ENCODE assay signal across 10 cellular contexts in the genomic region with DNA sequence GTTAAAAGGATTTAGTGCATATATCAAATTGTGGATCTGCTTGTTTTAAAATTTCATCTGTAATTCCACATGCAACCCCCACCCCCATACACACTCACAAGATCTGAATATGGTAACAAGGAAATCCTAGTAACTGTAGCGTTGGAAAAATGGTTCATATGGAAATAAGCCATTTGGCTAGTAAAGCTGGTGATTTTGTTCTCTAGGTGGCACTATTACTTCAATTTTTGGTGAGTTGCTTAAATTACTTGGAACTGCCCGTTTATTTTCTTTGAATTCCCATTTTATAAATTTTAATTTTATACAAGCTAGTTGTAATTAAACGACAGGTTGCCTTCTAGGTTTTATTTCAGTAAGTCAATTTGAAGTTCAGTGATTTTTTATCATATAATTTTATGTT. TPM values are rescaled to one million over a fixed set of nuclear protein-coding genes. Genes with fewer than 3 reads are reported as not detected.
DNase-seq lines count a peak whose midpoint lies in the region; ATAC-seq, FAIRE-seq and TF ChIP-seq lines count a peak whose summit lies in the region.
"Had no signal": no experiment of that assay in that cellular context is flagged by ENCODE, and none has a peak within 500 bp of the region (broad histone marks: within the 10 kb centered on the region; RNA-seq: fewer than 3 reads in every experiment).

No MANE protein-coding gene starts in this region.

- no peak for ATAC-seq in natural killer cell
- ATAC-seq: left lung, T-cell had no signal

- no peak overlapping the region for H3K4me3 ChIP-seq in GM12864 (ENCODE audit: low read depth, low read length)
- no peak overlapping the region for H3K4me3 ChIP-seq in WERI-Rb-1 (ENCODE audit: low read depth, low read length)
- H3K4me3 ChIP-seq: left lung had no signal

- H3K4me1 Mint-ChIP-seq in natural killer cell, result peaks cover 0 to 5% of the 10 kb centered on the region in 2 donors

- TF ChIP-seq CTCF in GM12864 (IDR thresholded peaks at IDR 0.05; ENCODE audit: low read depth, low read length, missing control alignments), result peak; percentile 10
- no peak for TF ChIP-seq CTCF in natural killer cell (IDR thresholded peaks at IDR 0.05)
- TF ChIP-seq CTCF in WERI-Rb-1 (IDR thresholded peaks at IDR 0.05; ENCODE audit: low read depth, low read length), result no peak

- peaks cover 20 to 35% of the 10 kb centered on the region in 2 donors for H3K27me3 Mint-ChIP-seq in natural killer cell (ENCODE audit: low read depth in 2 of 2)

- FAIRE-seq in endometrium (lab: Jason Lieb, UNC), result peak; percentile 76

- no peaks in the 10 kb centered on the region for H3K36me3 Mint-ChIP-seq in natural killer cell
- H3K36me3 Mint-ChIP-seq: T-cell had no signal

- intact Hi-C loops in natural killer cell (cut with micrococcal nuclease), result no loop called here

- peak; percentile 44 for DNase-seq in A172 (ENCODE audit: low spot score)
- no peak for DNase-seq in GM12864 (ENCODE audit: low read depth)
- peak; percentile 29 for DNase-seq in NCI-H748 (lab: John Stamatoyannopoulos, UW; ENCODE audit: unreplicated experiment)
- no peak for DNase-seq in SHP77 treated with DMSO at 0.1 percent for 48 hours (lab: John Stamatoyannopoulos, UW)
- no peak for DNase-seq in natural killer cell
- DNase-seq in anterior cingulate cortex (lab: John Stamatoyannopoulos, UW), result no peak
- no peak for DNase-seq in WERI-Rb-1
- DNase-seq: left lung, T-cell had no signal

- H3K9me3 Mint-ChIP-seq in natural killer cell, result peaks cover 0 to 2% of the 10 kb centered on the region in 2 donors
- H3K9me3 Mint-ChIP-seq: T-cell had no signal

- no peak overlapping the region for H3K27ac Mint-ChIP-seq in natural killer cell
- H3K27ac Mint-ChIP-seq: T-cell had no signal

- no peak overlapping the region for H3K27ac ChIP-seq in WERI-Rb-1
- H3K27ac ChIP-seq: left lung had no signal

- no peak overlapping the region for H3K4me3 Mint-ChIP-seq in natural killer cell
- H3K4me3 Mint-ChIP-seq: T-cell had no signal

- peaks cover 12% of the 10 kb centered on the region for H3K27me3 ChIP-seq in WERI-Rb-1 (ENCODE audit: insufficient read depth, low read depth, severe bottlenecking)

- no peaks in the 10 kb centered on the region for H3K36me3 ChIP-seq in WERI-Rb-1
- H3K36me3 ChIP-seq: left lung had no signal

- no peaks in the 10 kb centered on the region for H3K9me3 ChIP-seq in WERI-Rb-1 (ENCODE audit: severe bottlenecking)
- H3K9me3 ChIP-seq: left lung had no signal

RNA-seq across cellular contexts. Expression of gene BDNF, which starts 5.3 kb away (rescaled TPM):
- total RNA-seq in A172 (2014; rRNA removed; shearing (Covaris generic)), result 12.7 and 17.5 TPM in 2 replicates
- total RNA-seq in natural killer cell, result not detected

Comparison
In these comparisons a context has a peak if more than half of its experiments do, and no peak if none do; other contexts are left out.
1. DNase-seq: peak in A172 (single experiment) and NCI-H748 (single experiment); none in GM12864 (single experiment), SHP77 treated with DMSO at 0.1 percent for 48 hours (single experiment), natural killer cell (single experiment), anterior cingulate cortex (0 of 58) and WERI-Rb-1 (single experiment).
2. RNA of gene BDNF, which starts 5.3 kb away (total RNA-seq): 12.7 to 17.5 TPM in A172; not detected in natural killer cell; every median in the first group is over 10 times any median in the second.